ENCODE assay signal across 11 cellular contexts in genomic region chr20:49063279-49063678, GRCh38.
"Had no signal": no experiment of that assay in that cellular context is flagged by ENCODE, and none has a peak within 500 bp of the region (broad histone marks: within the 10 kb centered on the region; RNA-seq: fewer than 3 reads in every experiment).

No MANE protein-coding gene starts in this region.

- H2AFZ ChIP-seq: GM23248, GM23338 had no signal

- H3K9ac ChIP-seq: GM23248 had no signal

- DNase-seq: GM23248, GOT3, H7, H9, HCEC 1CT, HFFc6 had no signal

- H3K27ac ChIP-seq: GM23248 had no signal

- H3K9me3 ChIP-seq: HAP-1 had no signal

- ATAC-seq: GM23338, HCT116 had no signal

- H3K4me3 ChIP-seq: GM23248, GM23338, HAP-1 had no signal

- H3K4me2 ChIP-seq: GM23338 had no signal

- FAIRE-seq: H1, H54 had no signal
